Comparison of ENCODE assay signal across 8 cellular contexts in the genomic region with DNA sequence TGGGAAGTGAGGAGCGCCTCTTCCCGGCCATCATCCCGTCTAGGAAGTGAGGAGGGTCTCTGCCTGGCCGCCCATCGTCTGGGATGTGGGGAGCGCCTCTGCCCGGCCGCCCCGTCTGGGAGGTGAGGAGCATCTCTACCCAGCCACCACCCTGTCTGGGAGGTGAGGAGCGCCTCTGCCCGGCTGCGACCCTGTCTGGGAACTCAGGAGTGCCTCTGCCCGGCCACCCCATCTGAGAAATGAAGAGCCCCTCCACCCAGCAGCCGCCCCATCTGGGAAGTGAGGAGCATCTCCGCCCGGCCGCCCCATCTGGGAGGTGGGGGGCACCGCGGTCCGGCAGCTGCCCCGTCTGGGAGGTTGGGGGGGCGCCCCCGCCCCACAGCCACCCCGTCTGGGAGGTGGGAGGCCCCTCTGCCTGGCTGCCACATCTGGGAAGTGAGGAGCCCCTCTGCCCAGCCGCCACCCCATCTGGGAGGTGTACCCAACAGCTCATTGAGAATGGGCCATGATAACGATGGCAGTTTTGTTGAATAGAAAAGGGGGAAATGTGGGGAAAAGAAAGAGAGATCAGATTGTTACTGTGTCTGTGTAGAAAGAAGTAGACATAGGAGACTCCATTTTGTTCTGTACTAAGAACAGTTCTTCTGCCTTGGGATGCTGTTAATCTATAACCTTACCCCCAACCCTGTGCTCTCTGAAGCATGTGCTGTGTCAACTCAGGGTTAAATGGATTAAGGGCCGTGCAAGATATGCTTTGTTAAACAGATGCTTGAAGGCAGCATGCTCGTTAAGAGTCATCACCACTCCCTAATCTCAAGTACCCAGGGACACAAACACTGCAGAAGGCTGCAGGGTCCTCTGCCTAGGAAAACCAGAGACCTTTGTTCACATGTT. TPM values are rescaled to one million over a fixed set of nuclear protein-coding genes. Genes with fewer than 3 reads are reported as not detected.
"Had no signal": no experiment of that assay in that cellular context is flagged by ENCODE, and none has a peak within 500 bp of the region (broad histone marks: within the 10 kb centered on the region; RNA-seq: fewer than 3 reads in every experiment).

No MANE protein-coding gene starts in this region.

RNA-seq across cellular contexts. Expression of a gene that starts 54.7 kb away (rescaled TPM):
- total RNA-seq: HT1080, LHCN-M2, MCF 10A, PC-3, Right ventricle myocardium inferior, RPMI7951, SJCRH30 had no signal
- polyA plus RNA-seq: IgD-negative memory B cell had no signal
